In genomic region chr4:150173854-150174398, GRCh38 we compare ENCODE assay signal across 12 cellular contexts.
DNase-seq lines count a peak whose midpoint lies in the region; ATAC-seq lines count a peak whose summit lies in the region.
"Had no signal": no experiment of that assay in that cellular context is flagged by ENCODE, and none has a peak within 500 bp of the region (broad histone marks: within the 10 kb centered on the region; RNA-seq: fewer than 3 reads in every experiment).

No MANE protein-coding gene starts in this region.

- in situ Hi-C loops in KBM-7 (cut with MboI; ENCODE audit: low pct_unique_long_range_greater_than_20kb, low sequenced_read_pairs) = no loop called here

- H3K27me3 Mint-ChIP-seq in activated CD8-positive, alpha-beta T cell treated with anti-CD3 and anti-CD28 coated beads, Interleukin-2, amount 10 ng/mL, durations not matched to agents 7 days and 5 days (ENCODE audit: low read depth) = no peaks in the 10 kb centered on the region

- H3K27ac Mint-ChIP-seq in activated CD8-positive, alpha-beta T cell treated with anti-CD3 and anti-CD28 coated beads, Interleukin-2, amount 10 ng/mL, durations not matched to agents 7 days and 5 days = no peak overlapping the region
- H3K27ac Mint-ChIP-seq: activated CD8-positive, alpha-beta memory T cell treated with anti-CD3 and anti-CD28 coated beads, Interleukin-2, amount 10 ng/mL, durations not matched to agents 7 days and 5 days; activated naive CD8-positive, alpha-beta T cell treated with anti-CD3 and anti-CD28 coated beads for 36 hours had no signal

- CTCF ChIA-PET in activated CD8-positive, alpha-beta T cell treated with anti-CD3 and anti-CD28 coated beads, Interleukin-2, amount 10 ng/mL, durations not matched to agents 7 days and 5 days (lab: Charles Lee) = no interaction called here

- POLR2A ChIA-PET in activated CD8-positive, alpha-beta T cell treated with anti-CD3 and anti-CD28 coated beads, Interleukin-2, amount 10 ng/mL, durations not matched to agents 7 days and 5 days (lab: Charles Lee) = interaction anchor here (0.6 kb wide), 1 partner anchor 754 kb away, joined by 3 read pairs; no protein-coding TSS in a partner anchor

- H3K36me3 Mint-ChIP-seq in activated CD8-positive, alpha-beta T cell treated with anti-CD3 and anti-CD28 coated beads, Interleukin-2, amount 10 ng/mL, durations not matched to agents 7 days and 5 days (ENCODE audit: low read depth) = no peaks in the 10 kb centered on the region
- H3K36me3 Mint-ChIP-seq: activated CD8-positive, alpha-beta memory T cell treated with anti-CD3 and anti-CD28 coated beads, Interleukin-2, amount 10 ng/mL, durations not matched to agents 7 days and 5 days; activated naive CD8-positive, alpha-beta T cell treated with anti-CD3 and anti-CD28 coated beads for 36 hours had no signal

- DNase-seq in Ammon's horn (ENCODE audit: low spot score) (peak; percentile 21), KBM-7 (peak; percentile 19), dermis blood vessel endothelial cell (peak; percentile 94), midbrain (lab: John Stamatoyannopoulos, UW) (peak; percentile 16)
- DNase-seq in activated CD8-positive, alpha-beta T cell treated with anti-CD3 and anti-CD28 coated beads, Interleukin-2, amount 10 ng/mL, durations not matched to agents 7 days and 5 days = no peak
- DNase-seq in effector CD8-positive, alpha-beta T cell (lab: John Stamatoyannopoulos, UW) = no peak
- DNase-seq: activated CD8-positive, alpha-beta memory T cell treated with anti-CD3 and anti-CD28 coated beads, Interleukin-2, amount 10 ng/mL, durations not matched to agents 7 days and 5 days; activated naive CD8-positive, alpha-beta T cell treated with anti-CD3 and anti-CD28 coated beads for 36 hours; NCI-H1930; RPMI8226 had no signal

- no peaks in the 10 kb centered on the region for H3K9me3 Mint-ChIP-seq in activated CD8-positive, alpha-beta T cell treated with anti-CD3 and anti-CD28 coated beads, Interleukin-2, amount 10 ng/mL, durations not matched to agents 7 days and 5 days (ENCODE audit: insufficient read depth)
- H3K9me3 Mint-ChIP-seq: activated naive CD8-positive, alpha-beta T cell treated with anti-CD3 and anti-CD28 coated beads for 36 hours had no signal

- H3K4me1 Mint-ChIP-seq in activated CD8-positive, alpha-beta T cell treated with anti-CD3 and anti-CD28 coated beads, Interleukin-2, amount 10 ng/mL, durations not matched to agents 7 days and 5 days (ENCODE audit: low read depth) = no peaks in the 10 kb centered on the region
- H3K4me1 Mint-ChIP-seq: activated CD8-positive, alpha-beta memory T cell treated with anti-CD3 and anti-CD28 coated beads, Interleukin-2, amount 10 ng/mL, durations not matched to agents 7 days and 5 days; activated naive CD8-positive, alpha-beta T cell treated with anti-CD3 and anti-CD28 coated beads for 36 hours had no signal

- H3K4me3 Mint-ChIP-seq in activated CD8-positive, alpha-beta T cell treated with anti-CD3 and anti-CD28 coated beads, Interleukin-2, amount 10 ng/mL, durations not matched to agents 7 days and 5 days = no peak overlapping the region
- H3K4me3 Mint-ChIP-seq: activated CD8-positive, alpha-beta memory T cell treated with anti-CD3 and anti-CD28 coated beads, Interleukin-2, amount 10 ng/mL, durations not matched to agents 7 days and 5 days; activated naive CD8-positive, alpha-beta T cell treated with anti-CD3 and anti-CD28 coated beads for 36 hours had no signal

- ATAC-seq in activated CD8-positive, alpha-beta T cell treated with anti-CD3 and anti-CD28 coated beads, Interleukin-2, amount 10 ng/mL, durations not matched to agents 7 days and 5 days = no peak
- ATAC-seq in GM18907 (IDR thresholded peaks at IDR 0.05; ENCODE audit: unreplicated experiment) (no peak), GM18870 (IDR thresholded peaks at IDR 0.05; ENCODE audit: unreplicated experiment) (no peak)
- ATAC-seq: activated CD8-positive, alpha-beta memory T cell treated with anti-CD3 and anti-CD28 coated beads, Interleukin-2, amount 10 ng/mL, durations not matched to agents 7 days and 5 days had no signal

Comparison
In these comparisons a context has a peak if more than half of its experiments do, and no peak if none do; other contexts are left out.
1. DNase-seq: peak in Ammon's horn (single experiment), KBM-7 (single experiment), dermis blood vessel endothelial cell (single experiment) and midbrain (single experiment); none in activated CD8-positive, alpha-beta T cell treated with anti-CD3 and anti-CD28 coated beads, Interleukin-2, amount 10 ng/mL, durations not matched to agents 7 days and 5 days (single experiment) and effector CD8-positive, alpha-beta T cell (single experiment).